In genomic region chr12:122909442-122910288, GRCh38 we compare ENCODE assay signal across 1 cellular context.
TF ChIP-seq lines count a peak whose summit lies in the region.

No MANE protein-coding gene starts in this region.

TF ChIP-seq in GM23338, 12 proteins besides CTCF, POLR2A, EP300 and RAD21 (continued from another document):
- TF ChIP-seq ZNF462 (CRISPR knock-in tag; IDR thresholded peaks at IDR 0.05) (no peak), ZNF114 (CRISPR knock-in tag; IDR thresholded peaks at IDR 0.05) (no peak), EZH2 (IDR thresholded peaks at IDR 0.05; ENCODE audit: low read depth, unreplicated experiment) (no peak), CREB1 (CRISPR knock-in tag; IDR thresholded peaks at IDR 0.05; ENCODE audit: low read depth) (no peak), POLR2AphosphoS5 (IDR thresholded peaks at IDR 0.05; ENCODE audit: low read depth) (no peak), JUNB (IDR thresholded peaks at IDR 0.05; ENCODE audit: unreplicated experiment) (no peak)
- TF ChIP-seq, protein P1, sequence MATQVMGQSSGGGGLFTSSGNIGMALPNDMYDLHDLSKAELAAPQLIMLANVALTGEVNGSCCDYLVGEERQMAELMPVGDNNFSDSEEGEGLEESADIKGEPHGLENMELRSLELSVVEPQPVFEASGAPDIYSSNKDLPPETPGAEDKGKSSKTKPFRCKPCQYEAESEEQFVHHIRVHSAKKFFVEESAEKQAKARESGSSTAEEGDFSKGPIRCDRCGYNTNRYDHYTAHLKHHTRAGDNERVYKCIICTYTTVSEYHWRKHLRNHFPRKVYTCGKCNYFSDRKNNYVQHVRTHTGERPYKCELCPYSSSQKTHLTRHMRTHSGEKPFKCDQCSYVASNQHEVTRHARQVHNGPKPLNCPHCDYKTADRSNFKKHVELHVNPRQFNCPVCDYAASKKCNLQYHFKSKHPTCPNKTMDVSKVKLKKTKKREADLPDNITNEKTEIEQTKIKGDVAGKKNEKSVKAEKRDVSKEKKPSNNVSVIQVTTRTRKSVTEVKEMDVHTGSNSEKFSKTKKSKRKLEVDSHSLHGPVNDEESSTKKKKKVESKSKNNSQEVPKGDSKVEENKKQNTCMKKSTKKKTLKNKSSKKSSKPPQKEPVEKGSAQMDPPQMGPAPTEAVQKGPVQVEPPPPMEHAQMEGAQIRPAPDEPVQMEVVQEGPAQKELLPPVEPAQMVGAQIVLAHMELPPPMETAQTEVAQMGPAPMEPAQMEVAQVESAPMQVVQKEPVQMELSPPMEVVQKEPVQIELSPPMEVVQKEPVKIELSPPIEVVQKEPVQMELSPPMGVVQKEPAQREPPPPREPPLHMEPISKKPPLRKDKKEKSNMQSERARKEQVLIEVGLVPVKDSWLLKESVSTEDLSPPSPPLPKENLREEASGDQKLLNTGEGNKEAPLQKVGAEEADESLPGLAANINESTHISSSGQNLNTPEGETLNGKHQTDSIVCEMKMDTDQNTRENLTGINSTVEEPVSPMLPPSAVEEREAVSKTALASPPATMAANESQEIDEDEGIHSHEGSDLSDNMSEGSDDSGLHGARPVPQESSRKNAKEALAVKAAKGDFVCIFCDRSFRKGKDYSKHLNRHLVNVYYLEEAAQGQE (IDR thresholded peaks at IDR 0.05; ENCODE audit: unreplicated experiment), result no peak
- TF ChIP-seq, protein P2, sequence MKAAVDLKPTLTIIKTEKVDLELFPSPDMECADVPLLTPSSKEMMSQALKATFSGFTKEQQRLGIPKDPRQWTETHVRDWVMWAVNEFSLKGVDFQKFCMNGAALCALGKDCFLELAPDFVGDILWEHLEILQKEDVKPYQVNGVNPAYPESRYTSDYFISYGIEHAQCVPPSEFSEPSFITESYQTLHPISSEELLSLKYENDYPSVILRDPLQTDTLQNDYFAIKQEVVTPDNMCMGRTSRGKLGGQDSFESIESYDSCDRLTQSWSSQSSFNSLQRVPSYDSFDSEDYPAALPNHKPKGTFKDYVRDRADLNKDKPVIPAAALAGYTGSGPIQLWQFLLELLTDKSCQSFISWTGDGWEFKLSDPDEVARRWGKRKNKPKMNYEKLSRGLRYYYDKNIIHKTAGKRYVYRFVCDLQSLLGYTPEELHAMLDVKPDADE (IDR thresholded peaks at IDR 0.05), result no peak
